8 cellular contexts compared by ENCODE assay signal in the genomic region with DNA sequence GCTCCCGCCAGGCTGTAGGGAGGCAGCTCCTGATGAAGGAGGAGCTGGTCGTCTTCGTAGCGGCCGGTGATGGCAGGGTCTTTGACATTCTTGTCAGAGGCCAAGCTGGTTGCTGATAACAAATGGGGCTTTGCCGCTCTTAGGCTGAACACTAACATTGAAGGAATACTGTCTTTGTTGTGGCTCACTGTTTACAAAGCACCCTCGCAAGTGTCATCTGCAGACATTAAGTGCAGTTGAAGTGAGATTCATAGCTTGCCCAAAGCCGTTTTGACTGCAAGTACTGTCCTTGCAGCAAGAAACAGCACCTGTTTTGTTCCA. TPM values are rescaled to one million over a fixed set of nuclear protein-coding genes. Genes with fewer than 3 reads are reported as not detected.
A peak's percentile ranks its signal among the peaks of the same experiment; 100 is the strongest.
DNase-seq lines count a peak whose midpoint lies in the region; ATAC-seq, FAIRE-seq and TF ChIP-seq lines count a peak whose summit lies in the region.

No MANE protein-coding gene starts in this region.

- no peak for ATAC-seq in GM21723 (IDR thresholded peaks at IDR 0.05; ENCODE audit: unreplicated experiment)
- no peak for ATAC-seq in GM19023 (IDR thresholded peaks at IDR 0.05; ENCODE audit: unreplicated experiment)

- H3K4me3 Mint-ChIP-seq in astrocyte (ENCODE audit: unreplicated experiment): peak overlapping the region; percentile 92

- H3K36me3 ChIP-seq in HUES6 (ENCODE audit: control insufficient read depth, insufficient read depth, low read length): no peaks in the 10 kb centered on the region
- no peaks in the 10 kb centered on the region for H3K36me3 ChIP-seq in astrocyte (ENCODE audit: insufficient read depth, low read length)
- peaks cover 0 to 17% (median 0%) of the 10 kb centered on the region in 3 donors for H3K36me3 ChIP-seq in tibial nerve

- H3K27ac ChIP-seq in HUES6 (ENCODE audit: low read depth, low read length) (peak overlapping the region; percentile 66; the same call in 1 of the 2 replicates), astrocyte (ENCODE audit: low read depth, low read length) (peak overlapping the region; percentile 91), tibial nerve (peak overlapping the region; percentile 94 to 99 (median 96))

- H3K4me1 ChIP-seq in HUES6 (ENCODE audit: control insufficient read depth, insufficient read depth, low read length) (peaks cover 6% of the 10 kb centered on the region), astrocyte (ENCODE audit: insufficient read depth, low read length) (peaks cover 11% of the 10 kb centered on the region), tibial nerve (peaks cover 0 to 42% (median 15%) of the 10 kb centered on the region in 4 donors)

- H3K79me2 ChIP-seq in astrocyte (ENCODE audit: insufficient read depth, low read length): peaks cover 27% of the 10 kb centered on the region

- peaks cover 19% of the 10 kb centered on the region for H3K4me1 Mint-ChIP-seq in astrocyte (ENCODE audit: low read depth, unreplicated experiment)

- H3K4me3 ChIP-seq in HUES6 (ENCODE audit: low read depth, low read length): peak overlapping the region; percentile 90
- H3K4me3 ChIP-seq in astrocyte (ENCODE audit: insufficient read depth, low read depth, low read length): peak overlapping the region; percentile 90
- peak overlapping the region; percentile 97 for H3K4me3 ChIP-seq in lower leg skin (ENCODE audit: low read depth, poor library complexity, severe bottlenecking)
- peak overlapping the region; percentile 83 to 93 (median 90) for H3K4me3 ChIP-seq in tibial nerve

- H3K36me3 Mint-ChIP-seq in astrocyte (ENCODE audit: low read depth, unreplicated experiment): no peaks in the 10 kb centered on the region

- no peak for TF ChIP-seq POLR2A in lower leg skin (IDR thresholded peaks at IDR 0.05)
- TF ChIP-seq POLR2A in tibial nerve (IDR thresholded peaks at IDR 0.05): no peak

- TF ChIP-seq EP300 in tibial nerve (IDR thresholded peaks at IDR 0.05): no peak

- no peaks in the 10 kb centered on the region for H3K27me3 Mint-ChIP-seq in astrocyte (ENCODE audit: low read depth, unreplicated experiment)

- peak overlapping the region; percentile 97 for H3K4me2 ChIP-seq in astrocyte (ENCODE audit: low read length)

- no peak for TF ChIP-seq CTCF in astrocyte (IDR thresholded peaks at IDR 0.05; ENCODE audit: insufficient read depth, low read depth, low read length)
- no peak for TF ChIP-seq CTCF in lower leg skin (IDR thresholded peaks at IDR 0.05)
- no peak for TF ChIP-seq CTCF in tibial nerve (IDR thresholded peaks at IDR 0.05)

- H2AFZ ChIP-seq in astrocyte (ENCODE audit: low read depth, low read length): peak overlapping the region; percentile 84

- H3K27ac Mint-ChIP-seq in astrocyte (ENCODE audit: unreplicated experiment): peak overlapping the region; percentile 89

- no peaks in the 10 kb centered on the region for H3K9me3 Mint-ChIP-seq in astrocyte (ENCODE audit: unreplicated experiment)

- DNase-seq in Ammon's horn (ENCODE audit: low spot score) (peak; percentile 56), astrocyte (ENCODE audit: low read depth) (no peak), lower leg skin (ENCODE audit: low spot score in 2 of 2) (no peak), tibial nerve (ENCODE audit: low spot score in 2 of 2) (peak in 1 of 2 donors; percentile 30), globus pallidus (ENCODE audit: low spot score) (no peak)

- H3K9ac ChIP-seq in HUES6 (ENCODE audit: low read length) (peak overlapping the region; percentile 77), astrocyte (ENCODE audit: low read length) (peak overlapping the region; percentile 96)

- FAIRE-seq in astrocyte (lab: Jason Lieb, UNC): no peak

- H3K27me3 ChIP-seq in HUES6 (ENCODE audit: control insufficient read depth, insufficient read depth, low read length) (no peaks in the 10 kb centered on the region), astrocyte (ENCODE audit: insufficient read depth, low read length) (no peaks in the 10 kb centered on the region), tibial nerve (no peaks in the 10 kb centered on the region)

- H3K9me3 ChIP-seq in HUES6 (ENCODE audit: control insufficient read depth, insufficient read depth, low read depth, low read length): no peaks in the 10 kb centered on the region
- no peaks in the 10 kb centered on the region for H3K9me3 ChIP-seq in astrocyte (ENCODE audit: insufficient read depth, low read depth, low read length)
- H3K9me3 ChIP-seq in tibial nerve: no peaks in the 10 kb centered on the region

- H4K20me1 ChIP-seq in astrocyte (ENCODE audit: insufficient read depth, low read length): peaks cover 8% of the 10 kb centered on the region

- WGBS in lower leg skin, 2 donors: 1 to 2% methylated on average over 8 of the region's 8 CpGs
- WGBS in tibial nerve, 2 donors: 1 to 3% methylated on average over 8 of the region's 8 CpGs

- intact Hi-C loops in lower leg skin (cut with DNase I; ENCODE audit: low total_unique reads): no loop called here

RNA-seq across cellular contexts. Expression of a gene that starts 0.5 kb away (rescaled TPM):
- total RNA-seq in astrocyte (43.6 and 44.1 TPM in 2 replicates), lower leg skin (10 to 100 TPM; 19.9 to 45.9 (median 30.9) TPM), tibial nerve (10 to 100 TPM; 27.5 to 84.9 (median 28.9) TPM)

RNA-seq across cellular contexts. Expression of a gene that starts 34.2 kb away (rescaled TPM):
- total RNA-seq in astrocyte (6.4 and 9.0 TPM in 2 replicates), lower leg skin (10 to 100 TPM in 3 of 4 donors, 1 to 10 TPM in 1; 8.2 to 22.8 (median 17.0) TPM), tibial nerve (under 1 TPM in 3 of 4 donors, not detected in 1; 0.20 to 0.30 (median 0.21) TPM)
